1 cellular context compared by ENCODE assay signal in genomic region chr22:28983190-28983589, GRCh38.
TF ChIP-seq lines count a peak whose summit lies in the region.

No MANE protein-coding gene starts in this region.

TF ChIP-seq in GM12878, 131 proteins besides CTCF, POLR2A, EP300 and RAD21:
- TF ChIP-seq CHD2 (IDR thresholded peaks at IDR 0.05; ENCODE audit: borderline replicate concordance, low read depth, low read length) (no peak), SUPT20H (IDR thresholded peaks at IDR 0.05; ENCODE audit: borderline replicate concordance, control insufficient read depth, low read depth, low read length) (no peak)
